In the genomic region with DNA sequence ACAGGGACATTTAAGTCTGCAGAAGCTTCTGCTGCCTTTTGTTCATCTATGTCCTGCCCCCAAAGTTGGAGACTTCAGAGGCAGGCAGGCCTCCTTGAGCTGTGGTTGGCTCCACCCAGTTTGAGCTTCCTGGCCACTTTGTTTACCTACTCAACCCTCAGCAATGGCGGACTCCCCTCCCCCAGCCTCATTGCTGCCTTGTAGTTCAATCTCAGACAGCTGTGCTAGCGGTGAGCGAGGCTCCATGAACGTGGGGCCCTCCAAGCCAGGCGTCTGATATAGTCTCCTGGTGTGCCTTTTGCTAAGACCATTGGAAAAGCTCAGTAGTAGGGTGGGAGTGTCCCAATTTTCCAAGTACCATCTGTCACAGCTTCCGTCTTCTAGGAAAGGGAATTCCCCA, we compare ENCODE assay signal across 7 cellular contexts.
"Had no signal": no experiment of that assay in that cellular context is flagged by ENCODE, and none has a peak within 500 bp of the region (broad histone marks: within the 10 kb centered on the region; RNA-seq: fewer than 3 reads in every experiment).

No MANE protein-coding gene starts in this region.

- FAIRE-seq: HepG2, HTR-8/SVneo, K562 had no signal

- DNase-seq: IMR-90, KBM-7, KG1 had no signal

- H3K4me3 ChIP-seq: K562 had no signal

- ATAC-seq: HepG2, K562 had no signal

- H3K27ac ChIP-seq: HL-60 had no signal
